In the genomic region with DNA sequence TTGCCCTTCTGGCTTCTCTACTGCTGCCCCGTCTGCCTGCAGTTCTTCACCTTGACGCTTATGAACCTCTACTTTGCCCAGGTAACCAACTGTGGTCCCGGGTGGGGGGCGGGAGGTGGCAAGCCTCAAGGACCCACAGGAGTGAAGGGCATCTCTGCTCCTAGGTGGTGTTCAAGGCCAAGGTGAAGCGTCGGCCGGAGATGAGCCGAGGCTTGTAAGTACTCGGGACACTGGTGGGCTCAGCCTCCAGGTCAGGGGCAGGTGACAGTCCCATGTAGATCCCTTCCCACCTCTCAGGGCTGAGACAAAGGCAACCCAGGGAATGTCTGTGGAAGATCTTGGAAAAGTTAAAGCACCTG, we compare ENCODE assay signal across 2 cellular contexts.
TF ChIP-seq lines count a peak whose summit lies in the region.

No MANE protein-coding gene starts in this region.

TF ChIP-seq in A549, 52 proteins besides CTCF, POLR2A, EP300 and RAD21 (continued from another document):
- TF ChIP-seq, protein P1, sequence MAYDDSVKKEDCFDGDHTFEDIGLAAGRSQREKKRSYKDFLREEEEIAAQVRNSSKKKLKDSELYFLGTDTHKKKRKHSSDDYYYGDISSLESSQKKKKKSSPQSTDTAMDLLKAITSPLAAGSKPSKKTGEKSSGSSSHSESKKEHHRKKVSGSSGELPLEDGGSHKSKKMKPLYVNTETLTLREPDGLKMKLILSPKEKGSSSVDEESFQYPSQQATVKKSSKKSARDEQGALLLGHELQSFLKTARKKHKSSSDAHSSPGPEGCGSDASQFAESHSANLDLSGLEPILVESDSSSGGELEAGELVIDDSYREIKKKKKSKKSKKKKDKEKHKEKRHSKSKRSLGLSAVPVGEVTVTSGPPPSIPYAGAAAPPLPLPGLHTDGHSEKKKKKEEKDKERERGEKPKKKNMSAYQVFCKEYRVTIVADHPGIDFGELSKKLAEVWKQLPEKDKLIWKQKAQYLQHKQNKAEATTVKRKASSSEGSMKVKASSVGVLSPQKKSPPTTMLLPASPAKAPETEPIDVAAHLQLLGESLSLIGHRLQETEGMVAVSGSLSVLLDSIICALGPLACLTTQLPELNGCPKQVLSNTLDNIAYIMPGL (CRISPR knock-in tag; IDR thresholded peaks at IDR 0.05; ENCODE audit: borderline replicate concordance) = no peak
- no peak for TF ChIP-seq CHD2 (IDR thresholded peaks at IDR 0.05; ENCODE audit: low read length, partially characterized antibody)
- no peak for TF ChIP-seq ESRRA (IDR thresholded peaks at IDR 0.05; ENCODE audit: borderline replicate concordance, low read length)
- TF ChIP-seq, protein P2, sequence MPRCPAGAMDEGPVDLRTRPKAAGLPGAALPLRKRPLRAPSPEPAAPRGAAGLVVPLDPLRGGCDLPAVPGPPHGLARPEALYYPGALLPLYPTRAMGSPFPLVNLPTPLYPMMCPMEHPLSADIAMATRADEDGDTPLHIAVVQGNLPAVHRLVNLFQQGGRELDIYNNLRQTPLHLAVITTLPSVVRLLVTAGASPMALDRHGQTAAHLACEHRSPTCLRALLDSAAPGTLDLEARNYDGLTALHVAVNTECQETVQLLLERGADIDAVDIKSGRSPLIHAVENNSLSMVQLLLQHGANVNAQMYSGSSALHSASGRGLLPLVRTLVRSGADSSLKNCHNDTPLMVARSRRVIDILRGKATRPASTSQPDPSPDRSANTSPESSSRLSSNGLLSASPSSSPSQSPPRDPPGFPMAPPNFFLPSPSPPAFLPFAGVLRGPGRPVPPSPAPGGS (IDR thresholded peaks at IDR 0.05) = no peak
- TF ChIP-seq ZFP36 (IDR thresholded peaks at IDR 0.05; ENCODE audit: borderline replicate concordance, partially characterized antibody) = no peak
- TF ChIP-seq CHD4 (IDR thresholded peaks at IDR 0.05; ENCODE audit: borderline replicate concordance) = no peak
- TF ChIP-seq FOXS1 (CRISPR knock-in tag; IDR thresholded peaks at IDR 0.05) = no peak
- TF ChIP-seq, protein P3, sequence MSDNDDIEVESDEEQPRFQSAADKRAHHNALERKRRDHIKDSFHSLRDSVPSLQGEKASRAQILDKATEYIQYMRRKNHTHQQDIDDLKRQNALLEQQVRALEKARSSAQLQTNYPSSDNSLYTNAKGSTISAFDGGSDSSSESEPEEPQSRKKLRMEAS (IDR thresholded peaks at IDR 0.05) = no peak
- TF ChIP-seq POLR2AphosphoS2 (conservative IDR thresholded peaks at IDR 0.05; ENCODE audit: low read length) = no peak
- TF ChIP-seq, protein P4, sequence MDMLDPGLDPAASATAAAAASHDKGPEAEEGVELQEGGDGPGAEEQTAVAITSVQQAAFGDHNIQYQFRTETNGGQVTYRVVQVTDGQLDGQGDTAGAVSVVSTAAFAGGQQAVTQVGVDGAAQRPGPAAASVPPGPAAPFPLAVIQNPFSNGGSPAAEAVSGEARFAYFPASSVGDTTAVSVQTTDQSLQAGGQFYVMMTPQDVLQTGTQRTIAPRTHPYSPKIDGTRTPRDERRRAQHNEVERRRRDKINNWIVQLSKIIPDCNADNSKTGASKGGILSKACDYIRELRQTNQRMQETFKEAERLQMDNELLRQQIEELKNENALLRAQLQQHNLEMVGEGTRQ (IDR thresholded peaks at IDR 0.05) = no peak
- no peak for TF ChIP-seq ZC3H11A (IDR thresholded peaks at IDR 0.05)

TF ChIP-seq in WTC11, 78 proteins besides CTCF, POLR2A, EP300 and RAD21 (continues in another document):
- TF ChIP-seq, protein P5, sequence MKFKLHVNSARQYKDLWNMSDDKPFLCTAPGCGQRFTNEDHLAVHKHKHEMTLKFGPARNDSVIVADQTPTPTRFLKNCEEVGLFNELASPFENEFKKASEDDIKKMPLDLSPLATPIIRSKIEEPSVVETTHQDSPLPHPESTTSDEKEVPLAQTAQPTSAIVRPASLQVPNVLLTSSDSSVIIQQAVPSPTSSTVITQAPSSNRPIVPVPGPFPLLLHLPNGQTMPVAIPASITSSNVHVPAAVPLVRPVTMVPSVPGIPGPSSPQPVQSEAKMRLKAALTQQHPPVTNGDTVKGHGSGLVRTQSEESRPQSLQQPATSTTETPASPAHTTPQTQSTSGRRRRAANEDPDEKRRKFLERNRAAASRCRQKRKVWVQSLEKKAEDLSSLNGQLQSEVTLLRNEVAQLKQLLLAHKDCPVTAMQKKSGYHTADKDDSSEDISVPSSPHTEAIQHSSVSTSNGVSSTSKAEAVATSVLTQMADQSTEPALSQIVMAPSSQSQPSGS (CRISPR knock-in tag; IDR thresholded peaks at IDR 0.05; ENCODE audit: borderline replicate concordance, low read depth) = no peak
- TF ChIP-seq, protein P6, sequence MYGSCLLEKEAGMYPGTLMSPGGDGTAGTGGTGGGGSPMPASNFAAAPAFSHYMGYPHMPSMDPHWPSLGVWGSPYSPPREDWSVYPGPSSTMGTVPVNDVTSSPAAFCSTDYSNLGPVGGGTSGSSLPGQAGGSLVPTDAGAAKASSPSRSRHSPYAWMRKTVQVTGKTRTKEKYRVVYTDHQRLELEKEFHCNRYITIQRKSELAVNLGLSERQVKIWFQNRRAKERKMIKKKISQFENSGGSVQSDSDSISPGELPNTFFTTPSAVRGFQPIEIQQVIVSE (CRISPR knock-in tag; IDR thresholded peaks at IDR 0.05; ENCODE audit: borderline replicate concordance) = no peak
- TF ChIP-seq CREB1 (CRISPR knock-in tag; IDR thresholded peaks at IDR 0.05) (no peak), JAZF1 (CRISPR knock-in tag; IDR thresholded peaks at IDR 0.05) (no peak), JUN (CRISPR knock-in tag; IDR thresholded peaks at IDR 0.05) (no peak), TEAD1 (CRISPR knock-in tag; IDR thresholded peaks at IDR 0.05) (no peak), PRRX2 (CRISPR knock-in tag; IDR thresholded peaks at IDR 0.05) (no peak), TP53 (CRISPR knock-in tag; IDR thresholded peaks at IDR 0.05) (no peak), SMAD3 (CRISPR knock-in tag; IDR thresholded peaks at IDR 0.05; ENCODE audit: borderline replicate concordance) (no peak), ESRRA (CRISPR knock-in tag; IDR thresholded peaks at IDR 0.05; ENCODE audit: borderline replicate concordance) (no peak)
- TF ChIP-seq, protein P7, sequence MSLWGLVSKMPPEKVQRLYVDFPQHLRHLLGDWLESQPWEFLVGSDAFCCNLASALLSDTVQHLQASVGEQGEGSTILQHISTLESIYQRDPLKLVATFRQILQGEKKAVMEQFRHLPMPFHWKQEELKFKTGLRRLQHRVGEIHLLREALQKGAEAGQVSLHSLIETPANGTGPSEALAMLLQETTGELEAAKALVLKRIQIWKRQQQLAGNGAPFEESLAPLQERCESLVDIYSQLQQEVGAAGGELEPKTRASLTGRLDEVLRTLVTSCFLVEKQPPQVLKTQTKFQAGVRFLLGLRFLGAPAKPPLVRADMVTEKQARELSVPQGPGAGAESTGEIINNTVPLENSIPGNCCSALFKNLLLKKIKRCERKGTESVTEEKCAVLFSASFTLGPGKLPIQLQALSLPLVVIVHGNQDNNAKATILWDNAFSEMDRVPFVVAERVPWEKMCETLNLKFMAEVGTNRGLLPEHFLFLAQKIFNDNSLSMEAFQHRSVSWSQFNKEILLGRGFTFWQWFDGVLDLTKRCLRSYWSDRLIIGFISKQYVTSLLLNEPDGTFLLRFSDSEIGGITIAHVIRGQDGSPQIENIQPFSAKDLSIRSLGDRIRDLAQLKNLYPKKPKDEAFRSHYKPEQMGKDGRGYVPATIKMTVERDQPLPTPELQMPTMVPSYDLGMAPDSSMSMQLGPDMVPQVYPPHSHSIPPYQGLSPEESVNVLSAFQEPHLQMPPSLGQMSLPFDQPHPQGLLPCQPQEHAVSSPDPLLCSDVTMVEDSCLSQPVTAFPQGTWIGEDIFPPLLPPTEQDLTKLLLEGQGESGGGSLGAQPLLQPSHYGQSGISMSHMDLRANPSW (CRISPR knock-in tag; conservative IDR thresholded peaks at IDR 0.05; ENCODE audit: low read depth) = no peak
- TF ChIP-seq, protein P8, sequence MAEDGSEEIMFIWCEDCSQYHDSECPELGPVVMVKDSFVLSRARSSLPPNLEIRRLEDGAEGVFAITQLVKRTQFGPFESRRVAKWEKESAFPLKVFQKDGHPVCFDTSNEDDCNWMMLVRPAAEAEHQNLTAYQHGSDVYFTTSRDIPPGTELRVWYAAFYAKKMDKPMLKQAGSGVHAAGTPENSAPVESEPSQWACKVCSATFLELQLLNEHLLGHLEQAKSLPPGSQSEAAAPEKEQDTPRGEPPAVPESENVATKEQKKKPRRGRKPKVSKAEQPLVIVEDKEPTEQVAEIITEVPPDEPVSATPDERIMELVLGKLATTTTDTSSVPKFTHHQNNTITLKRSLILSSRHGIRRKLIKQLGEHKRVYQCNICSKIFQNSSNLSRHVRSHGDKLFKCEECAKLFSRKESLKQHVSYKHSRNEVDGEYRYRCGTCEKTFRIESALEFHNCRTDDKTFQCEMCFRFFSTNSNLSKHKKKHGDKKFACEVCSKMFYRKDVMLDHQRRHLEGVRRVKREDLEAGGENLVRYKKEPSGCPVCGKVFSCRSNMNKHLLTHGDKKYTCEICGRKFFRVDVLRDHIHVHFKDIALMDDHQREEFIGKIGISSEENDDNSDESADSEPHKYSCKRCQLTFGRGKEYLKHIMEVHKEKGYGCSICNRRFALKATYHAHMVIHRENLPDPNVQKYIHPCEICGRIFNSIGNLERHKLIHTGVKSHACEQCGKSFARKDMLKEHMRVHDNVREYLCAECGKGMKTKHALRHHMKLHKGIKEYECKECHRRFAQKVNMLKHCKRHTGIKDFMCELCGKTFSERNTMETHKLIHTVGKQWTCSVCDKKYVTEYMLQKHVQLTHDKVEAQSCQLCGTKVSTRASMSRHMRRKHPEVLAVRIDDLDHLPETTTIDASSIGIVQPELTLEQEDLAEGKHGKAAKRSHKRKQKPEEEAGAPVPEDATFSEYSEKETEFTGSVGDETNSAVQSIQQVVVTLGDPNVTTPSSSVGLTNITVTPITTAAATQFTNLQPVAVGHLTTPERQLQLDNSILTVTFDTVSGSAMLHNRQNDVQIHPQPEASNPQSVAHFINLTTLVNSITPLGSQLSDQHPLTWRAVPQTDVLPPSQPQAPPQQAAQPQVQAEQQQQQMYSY (CRISPR knock-in tag; IDR thresholded peaks at IDR 0.05) = no peak
- TF ChIP-seq, protein P9, sequence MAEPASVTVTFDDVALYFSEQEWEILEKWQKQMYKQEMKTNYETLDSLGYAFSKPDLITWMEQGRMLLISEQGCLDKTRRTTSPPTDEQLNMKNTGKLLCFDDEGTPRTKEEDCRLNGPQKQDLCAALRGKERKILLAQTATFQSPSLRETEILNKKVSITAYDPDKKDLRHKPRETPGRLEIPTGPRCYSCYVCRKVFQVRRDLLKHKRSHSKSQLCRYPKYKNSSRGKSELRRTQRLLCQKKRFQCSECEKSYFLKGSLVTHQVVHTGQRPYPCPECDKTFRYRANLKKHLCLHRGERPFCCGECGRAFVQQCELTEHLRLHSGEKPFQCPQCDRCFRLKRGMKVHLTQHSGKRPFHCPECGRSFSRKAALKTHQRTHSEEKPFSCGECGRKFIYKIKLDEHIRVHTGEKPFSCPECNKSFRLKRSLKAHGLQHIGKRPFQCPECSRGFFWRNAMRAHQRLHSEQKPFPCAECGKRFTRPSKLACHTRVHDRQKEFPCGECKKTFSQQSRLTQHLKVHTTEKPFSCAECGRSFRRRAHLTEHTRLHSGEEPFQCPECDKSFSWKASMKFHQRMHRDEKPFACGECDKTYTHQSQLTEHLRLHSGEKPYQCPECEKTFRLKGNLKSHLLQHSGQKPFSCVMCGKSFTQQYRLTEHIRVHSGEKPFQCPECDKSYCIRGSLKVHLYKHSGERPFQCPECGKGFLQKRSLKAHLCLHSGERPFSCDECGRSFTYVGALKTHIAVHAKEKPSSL (CRISPR knock-in tag; conservative IDR thresholded peaks at IDR 0.05) = no peak
- TF ChIP-seq, protein P10, sequence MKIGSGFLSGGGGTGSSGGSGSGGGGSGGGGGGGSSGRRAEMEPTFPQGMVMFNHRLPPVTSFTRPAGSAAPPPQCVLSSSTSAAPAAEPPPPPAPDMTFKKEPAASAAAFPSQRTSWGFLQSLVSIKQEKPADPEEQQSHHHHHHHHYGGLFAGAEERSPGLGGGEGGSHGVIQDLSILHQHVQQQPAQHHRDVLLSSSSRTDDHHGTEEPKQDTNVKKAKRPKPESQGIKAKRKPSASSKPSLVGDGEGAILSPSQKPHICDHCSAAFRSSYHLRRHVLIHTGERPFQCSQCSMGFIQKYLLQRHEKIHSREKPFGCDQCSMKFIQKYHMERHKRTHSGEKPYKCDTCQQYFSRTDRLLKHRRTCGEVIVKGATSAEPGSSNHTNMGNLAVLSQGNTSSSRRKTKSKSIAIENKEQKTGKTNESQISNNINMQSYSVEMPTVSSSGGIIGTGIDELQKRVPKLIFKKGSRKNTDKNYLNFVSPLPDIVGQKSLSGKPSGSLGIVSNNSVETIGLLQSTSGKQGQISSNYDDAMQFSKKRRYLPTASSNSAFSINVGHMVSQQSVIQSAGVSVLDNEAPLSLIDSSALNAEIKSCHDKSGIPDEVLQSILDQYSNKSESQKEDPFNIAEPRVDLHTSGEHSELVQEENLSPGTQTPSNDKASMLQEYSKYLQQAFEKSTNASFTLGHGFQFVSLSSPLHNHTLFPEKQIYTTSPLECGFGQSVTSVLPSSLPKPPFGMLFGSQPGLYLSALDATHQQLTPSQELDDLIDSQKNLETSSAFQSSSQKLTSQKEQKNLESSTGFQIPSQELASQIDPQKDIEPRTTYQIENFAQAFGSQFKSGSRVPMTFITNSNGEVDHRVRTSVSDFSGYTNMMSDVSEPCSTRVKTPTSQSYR (CRISPR knock-in tag; IDR thresholded peaks at IDR 0.05) = no peak
- TF ChIP-seq, protein P4 (CRISPR knock-in tag; IDR thresholded peaks at IDR 0.05) = no peak
- TF ChIP-seq, protein P11, sequence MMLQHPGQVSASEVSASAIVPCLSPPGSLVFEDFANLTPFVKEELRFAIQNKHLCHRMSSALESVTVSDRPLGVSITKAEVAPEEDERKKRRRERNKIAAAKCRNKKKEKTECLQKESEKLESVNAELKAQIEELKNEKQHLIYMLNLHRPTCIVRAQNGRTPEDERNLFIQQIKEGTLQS (CRISPR knock-in tag; conservative IDR thresholded peaks at IDR 0.05) = no peak
- TF ChIP-seq, protein P12, sequence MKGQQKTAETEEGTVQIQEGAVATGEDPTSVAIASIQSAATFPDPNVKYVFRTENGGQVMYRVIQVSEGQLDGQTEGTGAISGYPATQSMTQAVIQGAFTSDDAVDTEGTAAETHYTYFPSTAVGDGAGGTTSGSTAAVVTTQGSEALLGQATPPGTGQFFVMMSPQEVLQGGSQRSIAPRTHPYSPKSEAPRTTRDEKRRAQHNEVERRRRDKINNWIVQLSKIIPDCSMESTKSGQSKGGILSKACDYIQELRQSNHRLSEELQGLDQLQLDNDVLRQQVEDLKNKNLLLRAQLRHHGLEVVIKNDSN (CRISPR knock-in tag; IDR thresholded peaks at IDR 0.05) = no peak
